In the genomic region with DNA sequence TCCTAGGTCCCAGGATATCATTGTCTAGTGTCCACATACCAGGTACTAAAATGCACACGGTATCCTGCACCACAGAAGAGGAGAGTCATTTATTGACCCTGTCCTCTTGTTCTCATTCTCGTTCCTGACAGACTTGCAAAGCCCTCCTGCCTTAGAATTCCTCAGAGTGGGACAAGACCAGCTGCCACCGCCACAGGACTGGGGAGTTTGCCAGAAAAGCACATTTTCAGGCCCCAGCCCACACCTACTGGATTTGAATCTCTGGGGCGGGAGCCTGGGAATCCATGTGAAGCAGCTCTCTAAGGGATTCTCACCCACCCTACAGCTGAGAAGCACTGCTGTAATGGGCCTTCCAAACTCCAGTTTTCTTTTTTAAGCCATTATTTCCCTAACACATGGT, we compare ENCODE assay signal across 3 cellular contexts.
TF ChIP-seq lines count a peak whose summit lies in the region.

No MANE protein-coding gene starts in this region.

TF ChIP-seq in A549, 52 proteins besides CTCF, POLR2A, EP300 and RAD21:
- TF ChIP-seq HDAC2 (IDR thresholded peaks at IDR 0.05) (no peak), NR3C1 (IDR thresholded peaks at IDR 0.05) (no peak), HOXB5 (CRISPR knock-in tag; IDR thresholded peaks at IDR 0.05) (no peak), CHD4 (IDR thresholded peaks at IDR 0.05; ENCODE audit: borderline replicate concordance) (no peak), FOXS1 (CRISPR knock-in tag; IDR thresholded peaks at IDR 0.05) (no peak), SREBF2 (IDR thresholded peaks at IDR 0.05) (no peak), ZC3H11A (IDR thresholded peaks at IDR 0.05) (no peak), ZFP36 (IDR thresholded peaks at IDR 0.05; ENCODE audit: borderline replicate concordance, partially characterized antibody) (no peak), SMC3 (IDR thresholded peaks at IDR 0.05) (no peak), FOSB (CRISPR knock-in tag; IDR thresholded peaks at IDR 0.05) (no peak), ZNF302 (CRISPR knock-in tag; IDR thresholded peaks at IDR 0.05) (no peak), MYC (IDR thresholded peaks at IDR 0.05; ENCODE audit: borderline replicate concordance, low read length) (no peak), ZSCAN20 (CRISPR knock-in tag; IDR thresholded peaks at IDR 0.05) (no peak), CHD2 (IDR thresholded peaks at IDR 0.05; ENCODE audit: low read length, partially characterized antibody) (no peak), HOXB13 (CRISPR knock-in tag; IDR thresholded peaks at IDR 0.05; ENCODE audit: low read depth) (no peak), FOSL2 (IDR thresholded peaks at IDR 0.05) (no peak), FOSL2 (CRISPR knock-in tag; IDR thresholded peaks at IDR 0.05) (no peak)
- TF ChIP-seq, protein P1, sequence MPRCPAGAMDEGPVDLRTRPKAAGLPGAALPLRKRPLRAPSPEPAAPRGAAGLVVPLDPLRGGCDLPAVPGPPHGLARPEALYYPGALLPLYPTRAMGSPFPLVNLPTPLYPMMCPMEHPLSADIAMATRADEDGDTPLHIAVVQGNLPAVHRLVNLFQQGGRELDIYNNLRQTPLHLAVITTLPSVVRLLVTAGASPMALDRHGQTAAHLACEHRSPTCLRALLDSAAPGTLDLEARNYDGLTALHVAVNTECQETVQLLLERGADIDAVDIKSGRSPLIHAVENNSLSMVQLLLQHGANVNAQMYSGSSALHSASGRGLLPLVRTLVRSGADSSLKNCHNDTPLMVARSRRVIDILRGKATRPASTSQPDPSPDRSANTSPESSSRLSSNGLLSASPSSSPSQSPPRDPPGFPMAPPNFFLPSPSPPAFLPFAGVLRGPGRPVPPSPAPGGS (IDR thresholded peaks at IDR 0.05), result no peak
- TF ChIP-seq, protein P2, sequence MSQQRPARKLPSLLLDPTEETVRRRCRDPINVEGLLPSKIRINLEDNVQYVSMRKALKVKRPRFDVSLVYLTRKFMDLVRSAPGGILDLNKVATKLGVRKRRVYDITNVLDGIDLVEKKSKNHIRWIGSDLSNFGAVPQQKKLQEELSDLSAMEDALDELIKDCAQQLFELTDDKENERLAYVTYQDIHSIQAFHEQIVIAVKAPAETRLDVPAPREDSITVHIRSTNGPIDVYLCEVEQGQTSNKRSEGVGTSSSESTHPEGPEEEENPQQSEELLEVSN (IDR thresholded peaks at IDR 0.05; ENCODE audit: borderline replicate concordance, low read depth), result no peak
- TF ChIP-seq, protein P3, sequence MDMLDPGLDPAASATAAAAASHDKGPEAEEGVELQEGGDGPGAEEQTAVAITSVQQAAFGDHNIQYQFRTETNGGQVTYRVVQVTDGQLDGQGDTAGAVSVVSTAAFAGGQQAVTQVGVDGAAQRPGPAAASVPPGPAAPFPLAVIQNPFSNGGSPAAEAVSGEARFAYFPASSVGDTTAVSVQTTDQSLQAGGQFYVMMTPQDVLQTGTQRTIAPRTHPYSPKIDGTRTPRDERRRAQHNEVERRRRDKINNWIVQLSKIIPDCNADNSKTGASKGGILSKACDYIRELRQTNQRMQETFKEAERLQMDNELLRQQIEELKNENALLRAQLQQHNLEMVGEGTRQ (IDR thresholded peaks at IDR 0.05), result no peak

TF ChIP-seq in IMR-90, 13 proteins besides CTCF, POLR2A, EP300 and RAD21:
- TF ChIP-seq, protein P3 (IDR thresholded peaks at IDR 0.05; ENCODE audit: low read depth, low read length), result no peak
- no peak for TF ChIP-seq SMC3 (IDR thresholded peaks at IDR 0.05; ENCODE audit: low read depth, low read length)
- no peak for TF ChIP-seq RFX5 (IDR thresholded peaks at IDR 0.05; ENCODE audit: low read depth, low read length)
- TF ChIP-seq RCOR1 (IDR thresholded peaks at IDR 0.05; ENCODE audit: insufficient replicate concordance, low read length), result no peak
- no peak for TF ChIP-seq NFE2L2 (IDR thresholded peaks at IDR 0.05; ENCODE audit: low read depth, low read length)
- TF ChIP-seq CEBPB (IDR thresholded peaks at IDR 0.05; ENCODE audit: low read depth, low read length), result no peak
- no peak for TF ChIP-seq CHD1 (IDR thresholded peaks at IDR 0.05; ENCODE audit: low read depth, low read length)
- TF ChIP-seq FOS (IDR thresholded peaks at IDR 0.05; ENCODE audit: low read depth, low read length), result no peak
- TF ChIP-seq, protein P4, sequence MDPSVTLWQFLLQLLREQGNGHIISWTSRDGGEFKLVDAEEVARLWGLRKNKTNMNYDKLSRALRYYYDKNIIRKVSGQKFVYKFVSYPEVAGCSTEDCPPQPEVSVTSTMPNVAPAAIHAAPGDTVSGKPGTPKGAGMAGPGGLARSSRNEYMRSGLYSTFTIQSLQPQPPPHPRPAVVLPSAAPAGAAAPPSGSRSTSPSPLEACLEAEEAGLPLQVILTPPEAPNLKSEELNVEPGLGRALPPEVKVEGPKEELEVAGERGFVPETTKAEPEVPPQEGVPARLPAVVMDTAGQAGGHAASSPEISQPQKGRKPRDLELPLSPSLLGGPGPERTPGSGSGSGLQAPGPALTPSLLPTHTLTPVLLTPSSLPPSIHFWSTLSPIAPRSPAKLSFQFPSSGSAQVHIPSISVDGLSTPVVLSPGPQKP (IDR thresholded peaks at IDR 0.05; ENCODE audit: borderline replicate concordance, low read depth, low read length), result no peak
- TF ChIP-seq BHLHE40 (IDR thresholded peaks at IDR 0.05; ENCODE audit: low read depth, low read length), result no peak
- no peak for TF ChIP-seq MAFK (IDR thresholded peaks at IDR 0.05; ENCODE audit: low read depth, low read length)

TF ChIP-seq in H1, 55 proteins besides CTCF, POLR2A, EP300 and RAD21:
- no peak for TF ChIP-seq KDM5A (IDR thresholded peaks at IDR 0.05; ENCODE audit: low read length)
- TF ChIP-seq TCF12 (IDR thresholded peaks at IDR 0.05; ENCODE audit: low read depth, low read length), result no peak
- no peak for TF ChIP-seq NRF1 (IDR thresholded peaks at IDR 0.05; ENCODE audit: low read depth, low read length)
- TF ChIP-seq, protein P5, sequence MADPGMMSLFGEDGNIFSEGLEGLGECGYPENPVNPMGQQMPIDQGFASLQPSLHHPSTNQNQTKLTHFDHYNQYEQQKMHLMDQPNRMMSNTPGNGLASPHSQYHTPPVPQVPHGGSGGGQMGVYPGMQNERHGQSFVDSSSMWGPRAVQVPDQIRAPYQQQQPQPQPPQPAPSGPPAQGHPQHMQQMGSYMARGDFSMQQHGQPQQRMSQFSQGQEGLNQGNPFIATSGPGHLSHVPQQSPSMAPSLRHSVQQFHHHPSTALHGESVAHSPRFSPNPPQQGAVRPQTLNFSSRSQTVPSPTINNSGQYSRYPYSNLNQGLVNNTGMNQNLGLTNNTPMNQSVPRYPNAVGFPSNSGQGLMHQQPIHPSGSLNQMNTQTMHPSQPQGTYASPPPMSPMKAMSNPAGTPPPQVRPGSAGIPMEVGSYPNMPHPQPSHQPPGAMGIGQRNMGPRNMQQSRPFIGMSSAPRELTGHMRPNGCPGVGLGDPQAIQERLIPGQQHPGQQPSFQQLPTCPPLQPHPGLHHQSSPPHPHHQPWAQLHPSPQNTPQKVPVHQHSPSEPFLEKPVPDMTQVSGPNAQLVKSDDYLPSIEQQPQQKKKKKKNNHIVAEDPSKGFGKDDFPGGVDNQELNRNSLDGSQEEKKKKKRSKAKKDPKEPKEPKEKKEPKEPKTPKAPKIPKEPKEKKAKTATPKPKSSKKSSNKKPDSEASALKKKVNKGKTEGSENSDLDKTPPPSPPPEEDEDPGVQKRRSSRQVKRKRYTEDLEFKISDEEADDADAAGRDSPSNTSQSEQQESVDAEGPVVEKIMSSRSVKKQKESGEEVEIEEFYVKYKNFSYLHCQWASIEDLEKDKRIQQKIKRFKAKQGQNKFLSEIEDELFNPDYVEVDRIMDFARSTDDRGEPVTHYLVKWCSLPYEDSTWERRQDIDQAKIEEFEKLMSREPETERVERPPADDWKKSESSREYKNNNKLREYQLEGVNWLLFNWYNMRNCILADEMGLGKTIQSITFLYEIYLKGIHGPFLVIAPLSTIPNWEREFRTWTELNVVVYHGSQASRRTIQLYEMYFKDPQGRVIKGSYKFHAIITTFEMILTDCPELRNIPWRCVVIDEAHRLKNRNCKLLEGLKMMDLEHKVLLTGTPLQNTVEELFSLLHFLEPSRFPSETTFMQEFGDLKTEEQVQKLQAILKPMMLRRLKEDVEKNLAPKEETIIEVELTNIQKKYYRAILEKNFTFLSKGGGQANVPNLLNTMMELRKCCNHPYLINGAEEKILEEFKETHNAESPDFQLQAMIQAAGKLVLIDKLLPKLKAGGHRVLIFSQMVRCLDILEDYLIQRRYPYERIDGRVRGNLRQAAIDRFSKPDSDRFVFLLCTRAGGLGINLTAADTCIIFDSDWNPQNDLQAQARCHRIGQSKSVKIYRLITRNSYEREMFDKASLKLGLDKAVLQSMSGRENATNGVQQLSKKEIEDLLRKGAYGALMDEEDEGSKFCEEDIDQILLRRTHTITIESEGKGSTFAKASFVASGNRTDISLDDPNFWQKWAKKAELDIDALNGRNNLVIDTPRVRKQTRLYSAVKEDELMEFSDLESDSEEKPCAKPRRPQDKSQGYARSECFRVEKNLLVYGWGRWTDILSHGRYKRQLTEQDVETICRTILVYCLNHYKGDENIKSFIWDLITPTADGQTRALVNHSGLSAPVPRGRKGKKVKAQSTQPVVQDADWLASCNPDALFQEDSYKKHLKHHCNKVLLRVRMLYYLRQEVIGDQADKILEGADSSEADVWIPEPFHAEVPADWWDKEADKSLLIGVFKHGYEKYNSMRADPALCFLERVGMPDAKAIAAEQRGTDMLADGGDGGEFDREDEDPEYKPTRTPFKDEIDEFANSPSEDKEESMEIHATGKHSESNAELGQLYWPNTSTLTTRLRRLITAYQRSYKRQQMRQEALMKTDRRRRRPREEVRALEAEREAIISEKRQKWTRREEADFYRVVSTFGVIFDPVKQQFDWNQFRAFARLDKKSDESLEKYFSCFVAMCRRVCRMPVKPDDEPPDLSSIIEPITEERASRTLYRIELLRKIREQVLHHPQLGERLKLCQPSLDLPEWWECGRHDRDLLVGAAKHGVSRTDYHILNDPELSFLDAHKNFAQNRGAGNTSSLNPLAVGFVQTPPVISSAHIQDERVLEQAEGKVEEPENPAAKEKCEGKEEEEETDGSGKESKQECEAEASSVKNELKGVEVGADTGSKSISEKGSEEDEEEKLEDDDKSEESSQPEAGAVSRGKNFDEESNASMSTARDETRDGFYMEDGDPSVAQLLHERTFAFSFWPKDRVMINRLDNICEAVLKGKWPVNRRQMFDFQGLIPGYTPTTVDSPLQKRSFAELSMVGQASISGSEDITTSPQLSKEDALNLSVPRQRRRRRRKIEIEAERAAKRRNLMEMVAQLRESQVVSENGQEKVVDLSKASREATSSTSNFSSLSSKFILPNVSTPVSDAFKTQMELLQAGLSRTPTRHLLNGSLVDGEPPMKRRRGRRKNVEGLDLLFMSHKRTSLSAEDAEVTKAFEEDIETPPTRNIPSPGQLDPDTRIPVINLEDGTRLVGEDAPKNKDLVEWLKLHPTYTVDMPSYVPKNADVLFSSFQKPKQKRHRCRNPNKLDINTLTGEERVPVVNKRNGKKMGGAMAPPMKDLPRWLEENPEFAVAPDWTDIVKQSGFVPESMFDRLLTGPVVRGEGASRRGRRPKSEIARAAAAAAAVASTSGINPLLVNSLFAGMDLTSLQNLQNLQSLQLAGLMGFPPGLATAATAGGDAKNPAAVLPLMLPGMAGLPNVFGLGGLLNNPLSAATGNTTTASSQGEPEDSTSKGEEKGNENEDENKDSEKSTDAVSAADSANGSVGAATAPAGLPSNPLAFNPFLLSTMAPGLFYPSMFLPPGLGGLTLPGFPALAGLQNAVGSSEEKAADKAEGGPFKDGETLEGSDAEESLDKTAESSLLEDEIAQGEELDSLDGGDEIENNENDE (IDR thresholded peaks at IDR 0.05; ENCODE audit: insufficient replicate concordance, low read length), result no peak
- TF ChIP-seq, protein P2 (IDR thresholded peaks at IDR 0.05), result no peak
- TF ChIP-seq HDAC2 (IDR thresholded peaks at IDR 0.05; ENCODE audit: borderline replicate concordance in 1 of 2, low read depth in 2 of 2, low read length in 2 of 2), result no peak
TF ChIP-seq in H1: peak in this region for 0.
